Comparison of ENCODE assay signal across 17 cellular contexts in the genomic region with DNA sequence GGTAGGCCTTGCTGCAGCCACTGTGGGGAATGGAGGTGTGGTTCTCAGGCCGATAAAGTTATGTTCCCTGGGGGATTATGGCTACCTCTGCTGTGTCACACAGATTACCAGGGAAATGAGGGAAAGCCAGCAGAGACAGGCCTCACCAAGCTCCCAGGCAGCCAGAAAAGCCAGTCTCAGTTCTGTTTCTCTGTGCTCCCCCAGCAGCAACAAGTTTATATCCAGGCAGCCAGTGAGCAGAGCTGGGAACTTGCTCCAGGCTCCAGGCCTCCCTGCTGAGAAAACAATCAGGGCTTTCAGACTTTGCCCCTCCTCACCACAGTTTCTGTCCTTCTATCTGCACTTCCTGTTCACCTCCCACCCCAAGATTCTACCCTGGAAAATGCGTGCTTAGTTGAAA.
"Had no signal": no experiment of that assay in that cellular context is flagged by ENCODE, and none has a peak within 500 bp of the region (broad histone marks: within the 10 kb centered on the region; RNA-seq: fewer than 3 reads in every experiment).

No MANE protein-coding gene starts in this region.

- ATAC-seq: activated T-helper 17 cell treated with anti-CD3 and anti-CD28 coated beads, Interleukin-2, amount 50 U/mL, for 72 hours; gastroesophageal sphincter; heart right ventricle; natural killer cell; sciatic nerve; stimulated activated naive CD8-positive, alpha-beta T cell treated with anti-CD3 and anti-CD28 coated beads, Interleukin-15, amount 100 ng/mL, for 72 hours; upper lobe of right lung had no signal

- H3K27ac ChIP-seq: ascending aorta, gastroesophageal sphincter, heart right ventricle, left ventricle myocardium inferior, spleen, upper lobe of right lung had no signal

- H3K27ac Mint-ChIP-seq: activated T-helper 17 cell treated with anti-CD3 and anti-CD28 coated beads, Interleukin-2, amount 50 U/mL, for 72 hours; dendritic cell treated with granulocyte-macrophage colony-stimulating factor and Interleukin-4, amounts not matched to agents 40 ng/mL and 50 ng/mL, for 4 days; natural killer cell had no signal

- H3K36me3 ChIP-seq: ascending aorta, gastroesophageal sphincter, heart right ventricle, left ventricle myocardium inferior, spleen, upper lobe of right lung had no signal

- H3K27me3 ChIP-seq: ascending aorta, heart right ventricle, spleen, upper lobe of right lung had no signal

- H3K4me3 ChIP-seq: ascending aorta, gastroesophageal sphincter, heart right ventricle, left ventricle myocardium inferior, spleen, upper lobe of right lung had no signal

- H3K4me1 Mint-ChIP-seq: activated T-helper 17 cell treated with anti-CD3 and anti-CD28 coated beads, Interleukin-2, amount 50 U/mL, for 72 hours; natural killer cell; stimulated activated naive CD8-positive, alpha-beta T cell treated with anti-CD3 and anti-CD28 coated beads, Interleukin-15, amount 100 ng/mL, for 72 hours had no signal

- DNase-seq: activated CD4-positive, alpha-beta T cell treated with anti-CD3 and anti-CD28 coated beads, Interleukin-2, amount 50 U/mL, for 4 hours; activated CD4-positive, CD25-positive, alpha-beta regulatory T cell treated with anti-CD3 and anti-CD28 coated beads, Interleukin-2, amount 50 U/mL, for 72 hours; activated naive CD4-positive, alpha-beta T cell treated with Interleukin-2 at 50 U/mL for 16 hours; erythroblast; heart right ventricle; kidney; left ventricle myocardium inferior; natural killer cell; spleen; stimulated activated naive CD8-positive, alpha-beta T cell treated with anti-CD3 and anti-CD28 coated beads, Interleukin-15, amount 100 ng/mL, for 72 hours; T1000; upper lobe of right lung had no signal

- H3K27me3 Mint-ChIP-seq: activated T-helper 17 cell treated with anti-CD3 and anti-CD28 coated beads, Interleukin-2, amount 50 U/mL, for 72 hours; dendritic cell treated with granulocyte-macrophage colony-stimulating factor and Interleukin-4, amounts not matched to agents 40 ng/mL and 50 ng/mL, for 4 days; stimulated activated naive CD8-positive, alpha-beta T cell treated with anti-CD3 and anti-CD28 coated beads, Interleukin-15, amount 100 ng/mL, for 72 hours had no signal

- H3K4me3 Mint-ChIP-seq: activated T-helper 17 cell treated with anti-CD3 and anti-CD28 coated beads, Interleukin-2, amount 50 U/mL, for 72 hours; dendritic cell treated with granulocyte-macrophage colony-stimulating factor and Interleukin-4, amounts not matched to agents 40 ng/mL and 50 ng/mL, for 4 days; natural killer cell; stimulated activated naive CD8-positive, alpha-beta T cell treated with anti-CD3 and anti-CD28 coated beads, Interleukin-15, amount 100 ng/mL, for 72 hours had no signal

- H3K4me1 ChIP-seq: ascending aorta, gastroesophageal sphincter, heart right ventricle, left ventricle myocardium inferior, spleen, upper lobe of right lung had no signal

- H3K9me3 ChIP-seq: ascending aorta had no signal
